ENCODE assay signal across 9 cellular contexts in the genomic region with DNA sequence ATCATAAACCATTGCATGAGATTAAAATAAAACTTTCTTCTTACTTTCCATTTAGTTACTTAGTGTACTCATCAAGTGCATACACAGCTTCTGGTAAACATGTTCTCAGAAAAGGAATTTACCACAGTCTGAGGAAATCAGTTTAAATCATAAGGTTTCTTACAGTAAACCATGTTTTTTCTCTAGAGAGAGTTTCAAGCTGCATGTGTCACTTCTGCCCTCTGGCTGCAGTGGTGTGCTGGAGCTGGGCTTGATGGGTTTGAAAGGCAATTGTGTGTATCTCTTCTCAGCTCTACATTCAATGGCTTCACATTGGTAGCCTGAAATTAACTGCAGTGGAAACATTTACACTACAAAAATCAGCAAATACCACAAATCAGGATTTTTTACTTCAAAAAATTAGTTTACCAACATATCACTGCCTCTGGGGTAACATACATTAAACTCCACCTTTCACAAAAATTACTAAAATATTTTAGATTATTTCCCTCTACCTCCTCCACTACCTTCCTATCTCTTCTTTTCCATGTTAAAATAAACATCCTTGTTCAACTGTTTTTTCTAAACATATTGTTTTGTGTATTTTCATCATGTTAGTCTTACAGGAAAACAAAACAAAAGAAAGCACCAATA.
A peak's percentile ranks its signal among the peaks of the same experiment; 100 is the strongest.
DNase-seq lines count a peak whose midpoint lies in the region; ATAC-seq and TF ChIP-seq lines count a peak whose summit lies in the region.
"Had no signal": no experiment of that assay in that cellular context is flagged by ENCODE, and none has a peak within 500 bp of the region (broad histone marks: within the 10 kb centered on the region; RNA-seq: fewer than 3 reads in every experiment).

No MANE protein-coding gene starts in this region.

- H3K36me3 ChIP-seq in GM06990 (ENCODE audit: control insufficient read depth, insufficient read depth, low read length) (no peaks in the 10 kb centered on the region), gastrocnemius medialis (no peaks in the 10 kb centered on the region), BE2C (no peaks in the 10 kb centered on the region)

- H3K9me3 Mint-ChIP-seq in chondrocyte (ENCODE audit: low read depth) (no peaks in the 10 kb centered on the region), nephron progenitor cell (peaks cover 9% of the 10 kb centered on the region)

- H3K4me1 Mint-ChIP-seq in chondrocyte (ENCODE audit: low read depth) (no peaks in the 10 kb centered on the region), nephron progenitor cell (no peaks in the 10 kb centered on the region)
- H3K4me1 Mint-ChIP-seq: central memory CD8-positive, alpha-beta T cell had no signal

- TF ChIP-seq CTCF in GM06990 (IDR thresholded peaks at IDR 0.05; ENCODE audit: insufficient read depth, low read length, poor library complexity, severe bottlenecking): peak; percentile 44
- peak; percentile 93 for TF ChIP-seq CTCF in LNCAP (IDR thresholded peaks at IDR 0.05)
- peak; percentile 60 for TF ChIP-seq CTCF in chondrocyte (IDR thresholded peaks at IDR 0.05)
- peak; percentile 32 for TF ChIP-seq CTCF in nephron progenitor cell (IDR thresholded peaks at IDR 0.05)
- TF ChIP-seq CTCF in gastrocnemius medialis (IDR thresholded peaks at IDR 0.05 in 4 of 5, conservative IDR thresholded peaks at IDR 0.05 in 1 of 5): no peak
- TF ChIP-seq CTCF in BE2C (IDR thresholded peaks at IDR 0.05; ENCODE audit: low read depth, low read length): no peak

- H3K4me3 ChIP-seq in GM06990 (replicated peaks; ENCODE audit: low read depth, low read length) (no peak overlapping the region), gastrocnemius medialis (no peak overlapping the region), BE2C (ENCODE audit: low read depth, low read length) (no peak overlapping the region)

- H3K4me3 Mint-ChIP-seq in chondrocyte (ENCODE audit: unreplicated experiment): no peak overlapping the region
- H3K4me3 Mint-ChIP-seq in nephron progenitor cell: no peak overlapping the region
- H3K4me3 Mint-ChIP-seq: central memory CD8-positive, alpha-beta T cell had no signal

- H3K4me1 ChIP-seq in gastrocnemius medialis: no peaks in the 10 kb centered on the region
- no peaks in the 10 kb centered on the region for H3K4me1 ChIP-seq in BE2C

- DNase-seq in GM06990 (ENCODE audit: extremely low read depth, insufficient read length) (no peak), chondrocyte (ENCODE audit: low spot score) (no peak), nephron progenitor cell (peak; percentile 8), gastrocnemius medialis (no peak), BE2C (no peak)
- DNase-seq in activated effector memory CD4-positive, alpha-beta T cell treated with anti-CD3 and anti-CD28 coated beads, Interleukin-2, amount 50 U/mL, for 16 hours: no peak

- ATAC-seq in GM19463 (IDR thresholded peaks at IDR 0.05; ENCODE audit: unreplicated experiment) (no peak), gastrocnemius medialis (no peak)

- H3K36me3 Mint-ChIP-seq in chondrocyte (ENCODE audit: low read depth): no peaks in the 10 kb centered on the region
- no peaks in the 10 kb centered on the region for H3K36me3 Mint-ChIP-seq in nephron progenitor cell (ENCODE audit: low read depth)

- in situ Hi-C loops in gastrocnemius medialis (cut with MboI; ENCODE audit: low sequenced_read_pairs in 4 of 4): no loop called here

- intact Hi-C loops in gastrocnemius medialis (cut with DNase I; ENCODE audit: low total_unique reads): no loop called here

- H3K9me3 ChIP-seq in gastrocnemius medialis (no peaks in the 10 kb centered on the region), BE2C (no peaks in the 10 kb centered on the region)

- H3K27me3 Mint-ChIP-seq in chondrocyte (ENCODE audit: low read depth) (peaks cover 12% of the 10 kb centered on the region), nephron progenitor cell (ENCODE audit: low read depth, poor library complexity) (no peaks in the 10 kb centered on the region)
- H3K27me3 Mint-ChIP-seq: central memory CD8-positive, alpha-beta T cell had no signal

- H3K27ac Mint-ChIP-seq in chondrocyte (ENCODE audit: unreplicated experiment) (no peak overlapping the region), nephron progenitor cell (no peak overlapping the region)

- no peak for TF ChIP-seq POLR2A in gastrocnemius medialis (IDR thresholded peaks at IDR 0.05)

- H3K27me3 ChIP-seq in GM06990 (replicated peaks; ENCODE audit: control insufficient read depth, insufficient read depth, low read length): no peaks in the 10 kb centered on the region
- H3K27me3 ChIP-seq in gastrocnemius medialis: no peaks in the 10 kb centered on the region
- no peaks in the 10 kb centered on the region for H3K27me3 ChIP-seq in BE2C

- no peak overlapping the region for H3K27ac ChIP-seq in gastrocnemius medialis

Comparison
In these comparisons a context has a peak if more than half of its experiments do, and no peak if none do; other contexts are left out.
1. CTCF ChIP-seq: peak in GM06990 (single experiment), LNCAP (single experiment), chondrocyte (single experiment) and nephron progenitor cell (single experiment); none in gastrocnemius medialis (0 of 5) and BE2C (single experiment).